8 cellular contexts compared by ENCODE assay signal in genomic region chr19:18469245-18470107, GRCh38. TPM values are rescaled to one million over a fixed set of nuclear protein-coding genes. Genes with fewer than 3 reads are reported as not detected.
DNase-seq lines count a peak whose midpoint lies in the region; ATAC-seq and TF ChIP-seq lines count a peak whose summit lies in the region.

No MANE protein-coding gene starts in this region.

- no peaks in the 10 kb centered on the region for H3K9me3 ChIP-seq in SJSA1 (replicated peaks)

- H3K36me3 Mint-ChIP-seq in GM23338 (ENCODE audit: low read depth), result no peaks in the 10 kb centered on the region; the same call in 2 of the 3 replicates

- peaks cover 10% of the 10 kb centered on the region; the same call in 1 of the 2 replicates for H4K20me1 ChIP-seq in GM23338 (replicated peaks; ENCODE audit: insufficient read depth)

- H3K9me2 ChIP-seq in GM23338 (ENCODE audit: insufficient read depth), result no peaks in the 10 kb centered on the region

- no peak overlapping the region for H3K27ac Mint-ChIP-seq in GM23338

- no peak overlapping the region for H3K27ac ChIP-seq in GM23338 (ENCODE audit: low read depth)
- no peak overlapping the region for H3K27ac ChIP-seq in SJSA1

- ATAC-seq in GM23338 (peak; percentile 85), HG03354 (IDR thresholded peaks at IDR 0.05; ENCODE audit: poor library complexity, severe bottlenecking, unreplicated experiment) (no peak)

- H3F3A ChIP-seq in GM23338 (replicated peaks; ENCODE audit: low read depth), result no peaks in the 10 kb centered on the region; the same call in 1 of the 2 replicates

- no peaks in the 10 kb centered on the region; the same call in 2 of the 3 replicates for H3K9me3 Mint-ChIP-seq in GM23338

- H3K4me2 ChIP-seq in GM23338, result no peak overlapping the region

- peak; percentile 83 to 89 for TF ChIP-seq CTCF in GM23338 (conservative IDR thresholded peaks at IDR 0.05; ENCODE audit: low read depth in 2 of 2)
- peak; percentile 86 for TF ChIP-seq CTCF in retinal pigment epithelial cell (conservative IDR thresholded peaks at IDR 0.05; ENCODE audit: low read depth, low read length)

- H2AFZ ChIP-seq in GM23338, result no peak overlapping the region

- no peak overlapping the region for H3K4me3 Mint-ChIP-seq in GM23338

- H3K4me1 ChIP-seq in GM23338 (ENCODE audit: insufficient read depth) (peaks cover 5% of the 10 kb centered on the region), SJSA1 (replicated peaks) (peaks cover 9% of the 10 kb centered on the region)

- H3K4me3 ChIP-seq in GM23338, result no peak overlapping the region
- no peak overlapping the region for H3K4me3 ChIP-seq in SJSA1
- H3K4me3 ChIP-seq in retinal pigment epithelial cell (ENCODE audit: low read length), result no peak overlapping the region

- peaks cover 11% of the 10 kb centered on the region for H3K4me1 Mint-ChIP-seq in GM23338

- H3K27me3 ChIP-seq in GM23338 (ENCODE audit: insufficient read depth) (no peaks in the 10 kb centered on the region), SJSA1 (replicated peaks) (no peaks in the 10 kb centered on the region)

- intact Hi-C loops in cardiac septum (cut with DNase I), result loop anchor here (5.0 to 10.0 kb wide), 5 partner anchors 38 to 378 kb away; partner anchors contain the start of genes REX1BD and UBA52

- H3K36me3 ChIP-seq in GM23338 (ENCODE audit: insufficient read depth) (no peaks in the 10 kb centered on the region), SJSA1 (peaks cover 48% of the 10 kb centered on the region)

- peaks cover 22% of the 10 kb centered on the region for H3K27me3 Mint-ChIP-seq in GM23338 (ENCODE audit: insufficient read depth, low read depth, poor library complexity)

- peak; percentile 71 for DNase-seq in AG08396 (ENCODE audit: low spot score)
- DNase-seq in GM23338 (ENCODE audit: low spot score), result peak; percentile 89
- DNase-seq in SJSA1 (ENCODE audit: low read depth in 1 of 2, low spot score in 2 of 2), result peak; percentile 46 to 65
- DNase-seq in activated naive CD4-positive, alpha-beta T cell treated with anti-CD3 and anti-CD28 coated beads, Interleukin-2, amount 50 U/mL, for 16 hours, result peak; percentile 58
- DNase-seq in cardiac septum (ENCODE audit: low spot score), result peak; percentile 85
- no peak for DNase-seq in retinal pigment epithelial cell (ENCODE audit: low read depth)
- DNase-seq in GF-D8 (lab: John Stamatoyannopoulos, UW), result no peak

- peaks cover 3% of the 10 kb centered on the region for H3K79me2 ChIP-seq in GM23338 (replicated peaks; ENCODE audit: insufficient read depth)

TF ChIP-seq in GM23338, 12 proteins besides CTCF, POLR2A, EP300 and RAD21 (continues in another document):
- TF ChIP-seq ZNF331 (CRISPR knock-in tag; IDR thresholded peaks at IDR 0.05; ENCODE audit: low read depth), result no peak
- no peak for TF ChIP-seq POLR2AphosphoS5 (IDR thresholded peaks at IDR 0.05; ENCODE audit: low read depth)
- no peak for TF ChIP-seq STAT1 (IDR thresholded peaks at IDR 0.05; ENCODE audit: unreplicated experiment)
- no peak for TF ChIP-seq ETS1 (IDR thresholded peaks at IDR 0.05)
- TF ChIP-seq EZH2 (IDR thresholded peaks at IDR 0.05; ENCODE audit: low read depth, unreplicated experiment), result no peak
- TF ChIP-seq REST (IDR thresholded peaks at IDR 0.05; ENCODE audit: unreplicated experiment), result no peak
- no peak for TF ChIP-seq JUNB (IDR thresholded peaks at IDR 0.05; ENCODE audit: unreplicated experiment)
- TF ChIP-seq ZNF114 (CRISPR knock-in tag; IDR thresholded peaks at IDR 0.05), result no peak

RNA-seq across cellular contexts. Expression of gene ISYNA1, which starts 31.5 kb away (rescaled TPM):
- total RNA-seq in GM23338 (2014; rRNA removed; shearing (Covaris generic)), result 199 and 208 TPM in 2 replicates
- 191 and 217 TPM in 2 replicates for polyA plus RNA-seq in GM23338 (2016; fragmentation: Nextera tagmentation; extraction: Ambion mirVana)
- 2.0 and 5.4 TPM in 2 replicates for total RNA-seq in SJSA1 (2014; rRNA removed; shearing (Covaris generic))
- total RNA-seq in cardiac septum, result 32.9 TPM

RNA-seq across cellular contexts. Expression of gene SSBP4, which starts 50.3 kb away (rescaled TPM):
- 42.8 and 44.4 TPM in 2 replicates for total RNA-seq in GM23338 (2014; rRNA removed; shearing (Covaris generic))
- polyA plus RNA-seq in GM23338 (2016; fragmentation: Nextera tagmentation; extraction: Ambion mirVana), result 47.9 and 52.0 TPM in 2 replicates
- 18.9 and 43.4 TPM in 2 replicates for total RNA-seq in SJSA1 (2014; rRNA removed; shearing (Covaris generic))
- total RNA-seq in cardiac septum, result 47.4 TPM

RNA-seq across cellular contexts. Expression of gene ELL, which starts 52.4 kb away (rescaled TPM):
- total RNA-seq in GM23338 (2014; rRNA removed; shearing (Covaris generic)), result 16.2 and 20.1 TPM in 2 replicates
- polyA plus RNA-seq in GM23338 (2016; fragmentation: Nextera tagmentation; extraction: Ambion mirVana), result 9.1 and 11.3 TPM in 2 replicates
- 14.3 and 14.8 TPM in 2 replicates for total RNA-seq in SJSA1 (2014; rRNA removed; shearing (Covaris generic))
- total RNA-seq in cardiac septum, result 9.9 TPM

Comparison
In these comparisons a context has a peak if more than half of its experiments do, and no peak if none do; other contexts are left out.
1. DNase-seq: peak in AG08396 (single experiment), GM23338 (single experiment), SJSA1 (2 of 2), activated naive CD4-positive, alpha-beta T cell treated with anti-CD3 and anti-CD28 coated beads, Interleukin-2, amount 50 U/mL, for 16 hours (single experiment) and cardiac septum (single experiment); none in retinal pigment epithelial cell (single experiment) and GF-D8 (single experiment).